Comparison of ENCODE assay signal across 15 cellular contexts in genomic region chr3:40930131-40930538, GRCh38.
DNase-seq lines count a peak whose midpoint lies in the region; ATAC-seq, FAIRE-seq and TF ChIP-seq lines count a peak whose summit lies in the region.
"Had no signal": no experiment of that assay in that cellular context is flagged by ENCODE, and none has a peak within 500 bp of the region (broad histone marks: within the 10 kb centered on the region; RNA-seq: fewer than 3 reads in every experiment).

No MANE protein-coding gene starts in this region.

- FAIRE-seq in keratinocyte (lab: Jason Lieb, UNC) = no peak
- FAIRE-seq: colon had no signal

- CTCF ChIA-PET in WTC11 (lab: Charles Lee) = no interaction called here

- no peaks in the 10 kb centered on the region for H3K79me2 ChIP-seq in keratinocyte (ENCODE audit: control insufficient read depth, insufficient read depth, low read length)

- no peaks in the 10 kb centered on the region for H3K9me1 ChIP-seq in keratinocyte (ENCODE audit: control insufficient read depth, extremely low read depth, insufficient read depth, low read length)

- H2AFZ ChIP-seq in keratinocyte (ENCODE audit: control insufficient read depth, low read length) = no peak overlapping the region
- H2AFZ ChIP-seq: GM23248 had no signal

- no peaks in the 10 kb centered on the region for H4K20me1 ChIP-seq in keratinocyte (ENCODE audit: control insufficient read depth, extremely low read depth, insufficient read depth, low read length)

- no peak for TF ChIP-seq CTCF in natural killer cell (IDR thresholded peaks at IDR 0.05)
- TF ChIP-seq CTCF in WTC11 (IDR thresholded peaks at IDR 0.05) = no peak
- peak in 2 of 3 experiments; percentile 16 to 45 for TF ChIP-seq CTCF in keratinocyte (optimal IDR thresholded peaks at IDR 0.05 in 1 of 3, IDR thresholded peaks at IDR 0.05 in 1 of 3, conservative IDR thresholded peaks at IDR 0.05 in 1 of 3; ENCODE audit: extremely low read depth in 1 of 3, insufficient read depth in 2 of 3, low read length in 3 of 3)
- TF ChIP-seq CTCF in upper lobe of right lung (IDR thresholded peaks at IDR 0.05) = no peak
- no peak for TF ChIP-seq CTCF in chondrocyte (IDR thresholded peaks at IDR 0.05)

- H3K27me3 ChIP-seq in keratinocyte (ENCODE audit: control insufficient read depth, extremely low read depth, insufficient read depth, low read length) (peaks cover 11% of the 10 kb centered on the region), upper lobe of right lung (no peaks in the 10 kb centered on the region)
- H3K27me3 ChIP-seq: tibial nerve had no signal

- no peak for DNase-seq in natural killer cell
- no peak for DNase-seq in natural killer cell treated with Interleukin-12 subunit alpha and Interleukin-12 subunit beta and Interleukin-15 and Interleukin-18, amount 100 ng/mL, for 72 hours (ENCODE audit: low spot score)
- DNase-seq in WTC11 (ENCODE audit: low spot score) = no peak
- DNase-seq in keratinocyte (ENCODE audit: low read depth, low spot score) = no peak
- peak; percentile 83 for DNase-seq in upper lobe of right lung
- DNase-seq in chondrocyte (ENCODE audit: low spot score) = no peak
- no peak for DNase-seq in germinal center (ENCODE audit: low spot score)
- no peak for DNase-seq in NCI-H2107 (lab: John Stamatoyannopoulos, UW)
- DNase-seq: activated CD4-positive, alpha-beta T cell treated with anti-CD3 and anti-CD28 coated beads, Interleukin-2, amount 50 U/mL, for 1 hour; GM23248; KG1; NCI-H226 had no signal

- H3K27ac Mint-ChIP-seq in natural killer cell = no peak overlapping the region
- no peak overlapping the region for H3K27ac Mint-ChIP-seq in natural killer cell treated with Interleukin-12 subunit alpha and Interleukin-12 subunit beta and Interleukin-15 and Interleukin-18, amount 100 ng/mL, for 72 hours
- no peak overlapping the region for H3K27ac Mint-ChIP-seq in WTC11
- H3K27ac Mint-ChIP-seq in chondrocyte (ENCODE audit: unreplicated experiment) = no peak overlapping the region

- H3K36me3 Mint-ChIP-seq in natural killer cell (no peaks in the 10 kb centered on the region), WTC11 (no peaks in the 10 kb centered on the region), chondrocyte (ENCODE audit: low read depth) (peaks cover 3% of the 10 kb centered on the region)
- H3K36me3 Mint-ChIP-seq in natural killer cell treated with Interleukin-12 subunit alpha and Interleukin-12 subunit beta and Interleukin-15 and Interleukin-18, amount 100 ng/mL, for 72 hours = peaks cover 7% of the 10 kb centered on the region

- peaks cover 2 to 4% of the 10 kb centered on the region in 2 donors for H3K9me3 Mint-ChIP-seq in natural killer cell
- peaks cover 8% of the 10 kb centered on the region for H3K9me3 Mint-ChIP-seq in natural killer cell treated with Interleukin-12 subunit alpha and Interleukin-12 subunit beta and Interleukin-15 and Interleukin-18, amount 100 ng/mL, for 72 hours
- peaks cover 3% of the 10 kb centered on the region; the same call in 1 of the 2 replicates for H3K9me3 Mint-ChIP-seq in WTC11
- H3K9me3 Mint-ChIP-seq in chondrocyte (ENCODE audit: low read depth) = peaks cover 23% of the 10 kb centered on the region

- H3K9me3 ChIP-seq in keratinocyte (ENCODE audit: control insufficient read depth, low read depth, low read length) (no peaks in the 10 kb centered on the region), upper lobe of right lung (no peaks in the 10 kb centered on the region)

- ATAC-seq in natural killer cell = peak; percentile 21 to 38 (median 37)
- no peak for ATAC-seq in natural killer cell treated with Interleukin-12 subunit alpha and Interleukin-12 subunit beta and Interleukin-15 and Interleukin-18, amount 100 ng/mL, for 72 hours
- peak; percentile 64 for ATAC-seq in WTC11
- peak; percentile 97 for ATAC-seq in upper lobe of right lung

- H3K4me1 Mint-ChIP-seq in natural killer cell (peaks cover 0 to 8% of the 10 kb centered on the region in 2 donors), WTC11 (peaks cover 24% of the 10 kb centered on the region), chondrocyte (ENCODE audit: low read depth) (peaks cover 3% of the 10 kb centered on the region)
- H3K4me1 Mint-ChIP-seq in natural killer cell treated with Interleukin-12 subunit alpha and Interleukin-12 subunit beta and Interleukin-15 and Interleukin-18, amount 100 ng/mL, for 72 hours (ENCODE audit: low read depth in 2 of 2) = peaks cover 0 to 8% of the 10 kb centered on the region in 2 donors

- POLR2A ChIA-PET in WTC11 (lab: Charles Lee) = no interaction called here

- no peak overlapping the region for H3K9ac ChIP-seq in keratinocyte (ENCODE audit: control insufficient read depth, extremely low read depth, insufficient read depth, low read length)
- H3K9ac ChIP-seq: GM23248 had no signal

- no peak overlapping the region for H3K27ac ChIP-seq in keratinocyte (ENCODE audit: control insufficient read depth, insufficient read depth, low read length)
- H3K27ac ChIP-seq in upper lobe of right lung = no peak overlapping the region
- H3K27ac ChIP-seq: GM23248, SK-N-MC, tibial nerve had no signal

- H3K4me3 ChIP-seq in keratinocyte (ENCODE audit: control insufficient read depth in 2 of 3, extremely low read depth in 1 of 3, insufficient read depth in 2 of 3, low read depth in 1 of 3, low read length in 3 of 3) = no peak overlapping the region
- no peak overlapping the region for H3K4me3 ChIP-seq in upper lobe of right lung
- H3K4me3 ChIP-seq: GM23248, SK-N-MC, tibial nerve had no signal

- H3K27me3 Mint-ChIP-seq in natural killer cell (ENCODE audit: low read depth in 2 of 2) = peaks cover 20 to 43% of the 10 kb centered on the region in 2 donors
- H3K27me3 Mint-ChIP-seq in natural killer cell treated with Interleukin-12 subunit alpha and Interleukin-12 subunit beta and Interleukin-15 and Interleukin-18, amount 100 ng/mL, for 72 hours = peaks cover 29 to 49% of the 10 kb centered on the region in 2 donors
- H3K27me3 Mint-ChIP-seq in WTC11 (ENCODE audit: low read depth) = no peaks in the 10 kb centered on the region; the same call in 1 of the 2 replicates
- peaks cover 2% of the 10 kb centered on the region for H3K27me3 Mint-ChIP-seq in chondrocyte (ENCODE audit: low read depth)

- H3K36me3 ChIP-seq in keratinocyte (ENCODE audit: control insufficient read depth in 2 of 2, extremely low read depth in 1 of 2, insufficient read depth in 2 of 2, low read length in 2 of 2) (no peaks in the 10 kb centered on the region), upper lobe of right lung (no peaks in the 10 kb centered on the region)
- H3K36me3 ChIP-seq: tibial nerve had no signal

- intact Hi-C loops in natural killer cell (cut with micrococcal nuclease) = no loop called here
- intact Hi-C loops in upper lobe of right lung (cut with DNase I) = no loop called here

- dilution Hi-C loops in keratinocyte (cut with MboI; ENCODE audit: extremely low pct_ligation_motif_present, low sequenced_read_pairs) = no loop called here

- H3K4me3 Mint-ChIP-seq in natural killer cell (no peak overlapping the region), WTC11 (no peak overlapping the region), chondrocyte (ENCODE audit: unreplicated experiment) (no peak overlapping the region)
- no peak overlapping the region for H3K4me3 Mint-ChIP-seq in natural killer cell treated with Interleukin-12 subunit alpha and Interleukin-12 subunit beta and Interleukin-15 and Interleukin-18, amount 100 ng/mL, for 72 hours

- no peaks in the 10 kb centered on the region for H3K4me1 ChIP-seq in keratinocyte (ENCODE audit: control insufficient read depth, extremely low read depth, insufficient read depth, low read length)
- H3K4me1 ChIP-seq in upper lobe of right lung = peaks cover 3% of the 10 kb centered on the region
- H3K4me1 ChIP-seq: tibial nerve had no signal

- no peak overlapping the region for H3K4me2 ChIP-seq in keratinocyte (ENCODE audit: control insufficient read depth, extremely low read depth, insufficient read depth, low read depth, low read length)

TF ChIP-seq in WTC11, 78 proteins besides CTCF, POLR2A, EP300 and RAD21:
- TF ChIP-seq RORB (CRISPR knock-in tag; IDR thresholded peaks at IDR 0.05) (no peak), ZNF416 (CRISPR knock-in tag; IDR thresholded peaks at IDR 0.05) (no peak), GABPB1 (CRISPR knock-in tag; IDR thresholded peaks at IDR 0.05) (0 out of 2 replicates have a peak, but pooled peaks have one; percentile 23)

Comparison
In these comparisons a context has a peak if more than half of its experiments do, and no peak if none do; other contexts are left out.
1. ATAC-seq: peak in natural killer cell (3 of 3), WTC11 (single experiment) and upper lobe of right lung (single experiment); none in natural killer cell treated with Interleukin-12 subunit alpha and Interleukin-12 subunit beta and Interleukin-15 and Interleukin-18, amount 100 ng/mL, for 72 hours (0 of 2).
2. CTCF ChIP-seq: peak in keratinocyte (2 of 3); none in natural killer cell (single experiment), WTC11 (single experiment), upper lobe of right lung (single experiment) and chondrocyte (single experiment).